In the genomic region with DNA sequence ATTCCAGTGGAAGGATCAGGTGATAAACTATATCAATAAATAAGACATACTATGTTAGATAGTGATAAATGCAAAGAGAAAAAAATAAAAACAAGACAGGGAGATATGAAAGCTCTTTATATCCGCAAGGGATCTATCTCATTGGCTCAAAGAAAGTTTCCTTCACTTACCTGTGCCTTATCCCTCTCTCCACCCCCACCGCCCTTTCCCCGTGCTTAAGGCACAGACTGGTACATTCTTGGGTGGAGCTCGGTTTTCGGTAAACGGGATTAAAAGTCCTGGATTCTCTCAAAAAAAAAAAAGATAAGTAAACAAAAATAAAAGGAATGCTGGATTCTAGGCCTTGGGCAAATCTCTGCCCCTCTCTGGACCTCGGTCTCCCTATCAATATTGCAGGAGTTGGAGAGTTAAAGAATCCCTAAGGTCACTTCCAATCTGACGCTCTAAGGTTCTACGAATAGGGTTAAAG, we compare ENCODE assay signal across 1 cellular context.
TF ChIP-seq lines count a peak whose summit lies in the region.

No MANE protein-coding gene starts in this region.

TF ChIP-seq in K562, 482 proteins besides CTCF, POLR2A, EP300 and RAD21:
- TF ChIP-seq ZNF146 (CRISPR knock-in tag; IDR thresholded peaks at IDR 0.05; ENCODE audit: unreplicated experiment) (no peak), ZC3H11A (IDR thresholded peaks at IDR 0.05; ENCODE audit: low read depth, low read length) (no peak), FOXJ3 (CRISPR knock-in tag; IDR thresholded peaks at IDR 0.05) (no peak), PHF8 (IDR thresholded peaks at IDR 0.05; ENCODE audit: borderline replicate concordance, low read length) (no peak), OTX1 (CRISPR knock-in tag; IDR thresholded peaks at IDR 0.05) (no peak), RFX1 (IDR thresholded peaks at IDR 0.05) (no peak), DMBX1 (CRISPR knock-in tag; IDR thresholded peaks at IDR 0.05; ENCODE audit: borderline replicate concordance) (no peak), ZNF174 (CRISPR knock-in tag; IDR thresholded peaks at IDR 0.05) (no peak), GATAD2B (IDR thresholded peaks at IDR 0.05; ENCODE audit: borderline replicate concordance) (no peak), SIRT6 (IDR thresholded peaks at IDR 0.05; ENCODE audit: low read depth, low read length) (no peak), MCM7 (IDR thresholded peaks at IDR 0.05) (no peak), KDM2B (CRISPR knock-in tag; IDR thresholded peaks at IDR 0.05) (no peak), TCF3 (CRISPR knock-in tag; IDR thresholded peaks at IDR 0.05) (no peak), NFE2 (IDR thresholded peaks at IDR 0.05; ENCODE audit: low read depth) (no peak), CHCHD3 (CRISPR knock-in tag; IDR thresholded peaks at IDR 0.05) (no peak), RBFOX2 (IDR thresholded peaks at IDR 0.05; ENCODE audit: low read depth, low read length) (no peak), ZNF584 (CRISPR knock-in tag; IDR thresholded peaks at IDR 0.05; ENCODE audit: low read depth) (no peak), LARP7 (IDR thresholded peaks at IDR 0.05) (no peak), MEIS2 (IDR thresholded peaks at IDR 0.05; ENCODE audit: partially characterized antibody) (no peak), BACH1 (tag; IDR thresholded peaks at IDR 0.05) (0 out of 2 replicates have a peak, but pooled peaks have one; percentile 19), ZNF217 (CRISPR knock-in tag; IDR thresholded peaks at IDR 0.05) (no peak), GTF2A2 (tag; IDR thresholded peaks at IDR 0.05) (no peak), ZNF121 (CRISPR knock-in tag; conservative IDR thresholded peaks at IDR 0.05) (no peak), NRF1 (conservative IDR thresholded peaks at IDR 0.05 in 1 of 2, IDR thresholded peaks at IDR 0.05 in 1 of 2) (no peak), POLR2H (tag; IDR thresholded peaks at IDR 0.05; ENCODE audit: low read depth) (no peak), HOXB6 (CRISPR knock-in tag; IDR thresholded peaks at IDR 0.05; ENCODE audit: borderline replicate concordance) (no peak), ARID2 (IDR thresholded peaks at IDR 0.05) (0 out of 2 replicates have a peak, but pooled peaks have one; percentile 14), MEF2D (tag; conservative IDR thresholded peaks at IDR 0.05; ENCODE audit: low read depth) (no peak), SMARCA5 (IDR thresholded peaks at IDR 0.05) (no peak), PHF21A (IDR thresholded peaks at IDR 0.05; ENCODE audit: borderline replicate concordance, low read depth) (peak; percentile 40; the same call in 1 of the 2 replicates), KDM1A (IDR thresholded peaks at IDR 0.05) (peak in 1 of 2 experiments; percentile 6; a peak in 2 of 4 replicates), CSDE1 (IDR thresholded peaks at IDR 0.05) (no peak), ATF7 (IDR thresholded peaks at IDR 0.05) (no peak)
- TF ChIP-seq, protein P1, sequence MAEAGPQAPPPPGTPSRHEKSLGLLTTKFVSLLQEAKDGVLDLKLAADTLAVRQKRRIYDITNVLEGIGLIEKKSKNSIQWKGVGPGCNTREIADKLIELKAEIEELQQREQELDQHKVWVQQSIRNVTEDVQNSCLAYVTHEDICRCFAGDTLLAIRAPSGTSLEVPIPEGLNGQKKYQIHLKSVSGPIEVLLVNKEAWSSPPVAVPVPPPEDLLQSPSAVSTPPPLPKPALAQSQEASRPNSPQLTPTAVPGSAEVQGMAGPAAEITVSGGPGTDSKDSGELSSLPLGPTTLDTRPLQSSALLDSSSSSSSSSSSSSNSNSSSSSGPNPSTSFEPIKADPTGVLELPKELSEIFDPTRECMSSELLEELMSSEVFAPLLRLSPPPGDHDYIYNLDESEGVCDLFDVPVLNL (CRISPR knock-in tag; IDR thresholded peaks at IDR 0.05; ENCODE audit: low read depth), result no peak
- TF ChIP-seq, protein P2, sequence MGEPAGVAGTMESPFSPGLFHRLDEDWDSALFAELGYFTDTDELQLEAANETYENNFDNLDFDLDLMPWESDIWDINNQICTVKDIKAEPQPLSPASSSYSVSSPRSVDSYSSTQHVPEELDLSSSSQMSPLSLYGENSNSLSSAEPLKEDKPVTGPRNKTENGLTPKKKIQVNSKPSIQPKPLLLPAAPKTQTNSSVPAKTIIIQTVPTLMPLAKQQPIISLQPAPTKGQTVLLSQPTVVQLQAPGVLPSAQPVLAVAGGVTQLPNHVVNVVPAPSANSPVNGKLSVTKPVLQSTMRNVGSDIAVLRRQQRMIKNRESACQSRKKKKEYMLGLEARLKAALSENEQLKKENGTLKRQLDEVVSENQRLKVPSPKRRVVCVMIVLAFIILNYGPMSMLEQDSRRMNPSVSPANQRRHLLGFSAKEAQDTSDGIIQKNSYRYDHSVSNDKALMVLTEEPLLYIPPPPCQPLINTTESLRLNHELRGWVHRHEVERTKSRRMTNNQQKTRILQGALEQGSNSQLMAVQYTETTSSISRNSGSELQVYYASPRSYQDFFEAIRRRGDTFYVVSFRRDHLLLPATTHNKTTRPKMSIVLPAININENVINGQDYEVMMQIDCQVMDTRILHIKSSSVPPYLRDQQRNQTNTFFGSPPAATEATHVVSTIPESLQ (CRISPR knock-in tag; IDR thresholded peaks at IDR 0.05), result peak; percentile 54; the same call in 1 of the 2 replicates
- TF ChIP-seq, protein P3, sequence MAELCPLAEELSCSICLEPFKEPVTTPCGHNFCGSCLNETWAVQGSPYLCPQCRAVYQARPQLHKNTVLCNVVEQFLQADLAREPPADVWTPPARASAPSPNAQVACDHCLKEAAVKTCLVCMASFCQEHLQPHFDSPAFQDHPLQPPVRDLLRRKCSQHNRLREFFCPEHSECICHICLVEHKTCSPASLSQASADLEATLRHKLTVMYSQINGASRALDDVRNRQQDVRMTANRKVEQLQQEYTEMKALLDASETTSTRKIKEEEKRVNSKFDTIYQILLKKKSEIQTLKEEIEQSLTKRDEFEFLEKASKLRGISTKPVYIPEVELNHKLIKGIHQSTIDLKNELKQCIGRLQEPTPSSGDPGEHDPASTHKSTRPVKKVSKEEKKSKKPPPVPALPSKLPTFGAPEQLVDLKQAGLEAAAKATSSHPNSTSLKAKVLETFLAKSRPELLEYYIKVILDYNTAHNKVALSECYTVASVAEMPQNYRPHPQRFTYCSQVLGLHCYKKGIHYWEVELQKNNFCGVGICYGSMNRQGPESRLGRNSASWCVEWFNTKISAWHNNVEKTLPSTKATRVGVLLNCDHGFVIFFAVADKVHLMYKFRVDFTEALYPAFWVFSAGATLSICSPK (IDR thresholded peaks at IDR 0.05; ENCODE audit: borderline replicate concordance), result no peak
- TF ChIP-seq, protein P4, sequence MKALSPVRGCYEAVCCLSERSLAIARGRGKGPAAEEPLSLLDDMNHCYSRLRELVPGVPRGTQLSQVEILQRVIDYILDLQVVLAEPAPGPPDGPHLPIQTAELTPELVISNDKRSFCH (CRISPR knock-in tag; IDR thresholded peaks at IDR 0.05), result no peak
- TF ChIP-seq, protein P4 (tag; IDR thresholded peaks at IDR 0.05), result no peak
- TF ChIP-seq, protein P5, sequence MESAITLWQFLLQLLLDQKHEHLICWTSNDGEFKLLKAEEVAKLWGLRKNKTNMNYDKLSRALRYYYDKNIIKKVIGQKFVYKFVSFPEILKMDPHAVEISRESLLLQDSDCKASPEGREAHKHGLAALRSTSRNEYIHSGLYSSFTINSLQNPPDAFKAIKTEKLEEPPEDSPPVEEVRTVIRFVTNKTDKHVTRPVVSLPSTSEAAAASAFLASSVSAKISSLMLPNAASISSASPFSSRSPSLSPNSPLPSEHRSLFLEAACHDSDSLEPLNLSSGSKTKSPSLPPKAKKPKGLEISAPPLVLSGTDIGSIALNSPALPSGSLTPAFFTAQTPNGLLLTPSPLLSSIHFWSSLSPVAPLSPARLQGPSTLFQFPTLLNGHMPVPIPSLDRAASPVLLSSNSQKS (CRISPR knock-in tag; IDR thresholded peaks at IDR 0.05), result no peak
TF ChIP-seq in K562: peak in this region for 5.
